ENCODE assay signal across 20 cellular contexts in the genomic region with DNA sequence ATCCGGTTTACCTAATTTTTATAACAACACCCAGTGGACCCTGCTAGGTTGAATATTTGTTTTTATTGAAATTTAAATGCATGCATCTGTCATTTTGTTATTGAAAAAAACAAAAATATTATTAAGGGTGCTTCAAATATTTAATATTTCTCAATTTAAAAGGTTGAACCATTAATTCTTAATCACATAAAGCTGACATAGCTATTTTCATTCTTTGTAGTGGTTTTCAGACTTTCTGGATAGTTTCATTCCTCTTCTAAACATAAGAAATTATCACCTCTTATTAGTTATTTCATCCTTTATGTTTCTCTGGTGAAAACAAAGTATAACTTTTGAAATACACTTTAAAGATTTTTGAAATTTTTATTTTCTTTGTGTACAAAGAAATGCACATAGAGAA.
"Had no signal": no experiment of that assay in that cellular context is flagged by ENCODE, and none has a peak within 500 bp of the region (broad histone marks: within the 10 kb centered on the region; RNA-seq: fewer than 3 reads in every experiment).

No MANE protein-coding gene starts in this region.

- H3K27me3 ChIP-seq: MG63 had no signal

- H3K4me3 ChIP-seq: MG63 had no signal

- DNase-seq: Karpas-422, KG1, MG63, NCI-H1092, NCI-H1105 treated with DMSO at 0.1 percent for 48 hours, NCI-H1417 treated with DMSO at 0.1 percent for 48 hours, NCI-H187, NCI-H2029, NCI-H2081 treated with DMSO at 0.1 percent for 48 hours, NCI-H226, NCI-H446, NCI-H510A, NCI-H69, NCI-H774, Right ventricle myocardium superior, RPMI8226, SIG-M5, SK-N-SH, SW 1271 had no signal

- H3K4me2 ChIP-seq: SK-N-SH had no signal

- FAIRE-seq: RCC 7860 had no signal

- H3K9me3 ChIP-seq: SK-N-SH had no signal

- H3K36me3 ChIP-seq: MG63 had no signal
